16 cellular contexts compared by ENCODE assay signal in genomic region chr20:20201124-20201523, GRCh38.
DNase-seq lines count a peak whose midpoint lies in the region; FAIRE-seq and TF ChIP-seq lines count a peak whose summit lies in the region.
"Had no signal": no experiment of that assay in that cellular context is flagged by ENCODE, and none has a peak within 500 bp of the region (broad histone marks: within the 10 kb centered on the region; RNA-seq: fewer than 3 reads in every experiment).

No MANE protein-coding gene starts in this region.

- FAIRE-seq in GM12891 (lab: Jason Lieb, UNC) (no peak), urothelium cell line (lab: Jason Lieb, UNC) (no peak)
- FAIRE-seq: G401.6 had no signal

- H3K4me1 Mint-ChIP-seq in glutamatergic neuron (ENCODE audit: low read depth, unreplicated experiment) = peaks cover 53% of the 10 kb centered on the region

- no peak for TF ChIP-seq CTCF in glutamatergic neuron (IDR thresholded peaks at IDR 0.05; ENCODE audit: partially characterized antibody, unreplicated experiment)

- H3K27ac Mint-ChIP-seq in glutamatergic neuron (ENCODE audit: unreplicated experiment) = peak overlapping the region; percentile 75
- H3K27ac Mint-ChIP-seq: HFFc6 had no signal

- H3K9me3 Mint-ChIP-seq in glutamatergic neuron (ENCODE audit: unreplicated experiment) = peaks cover 1% of the 10 kb centered on the region
- H3K9me3 Mint-ChIP-seq: HFFc6 had no signal

- peaks cover 5% of the 10 kb centered on the region for H3K27me3 Mint-ChIP-seq in glutamatergic neuron (ENCODE audit: unreplicated experiment)

- no peak overlapping the region for H3K4me3 Mint-ChIP-seq in glutamatergic neuron (ENCODE audit: unreplicated experiment)
- H3K4me3 Mint-ChIP-seq: HFFc6 had no signal

- DNase-seq in DMS 273 (lab: John Stamatoyannopoulos, UW; ENCODE audit: unreplicated experiment) (peak; percentile 37), DMS 273 treated with DMSO at 0.1 percent for 48 hours (lab: John Stamatoyannopoulos, UW) (no peak), GM12891 (ENCODE audit: insufficient read length, low spot score) (no peak), NCI-H69 (lab: John Stamatoyannopoulos, UW) (peak; percentile 36), glutamatergic neuron (no peak), urothelium cell line (ENCODE audit: low spot score) (no peak), D341Med (ENCODE audit: low spot score) (no peak), amniotic stem cell (lab: John Stamatoyannopoulos, UW) (no peak)
- DNase-seq: C1 segment of cervical spinal cord, Caco-2, DMS79, HFFc6, KG1, NCI-H1417, NCI-H510A treated with DMSO at 0.1 percent for 48 hours had no signal

- no peak for TF ChIP-seq POLR2A in GM12891 (IDR thresholded peaks at IDR 0.05; ENCODE audit: low read depth, low read length)

- H3K36me3 Mint-ChIP-seq in glutamatergic neuron (ENCODE audit: unreplicated experiment) = peaks cover 3% of the 10 kb centered on the region

TF ChIP-seq in GM12891, 5 proteins besides CTCF, POLR2A, EP300 and RAD21:
- TF ChIP-seq PAX5 (IDR thresholded peaks at IDR 0.05; ENCODE audit: insufficient read depth, low read length, severe bottlenecking) (no peak), SPI1 (IDR thresholded peaks at IDR 0.05; ENCODE audit: low read depth, low read length) (peak; percentile 60; the same call in 1 of the 2 replicates)

Comparison
In these comparisons a context has a peak if more than half of its experiments do, and no peak if none do; other contexts are left out.
1. DNase-seq: peak in DMS 273 (single experiment) and NCI-H69 (single experiment); none in DMS 273 treated with DMSO at 0.1 percent for 48 hours (single experiment), GM12891 (single experiment), glutamatergic neuron (single experiment), urothelium cell line (single experiment), D341Med (single experiment) and amniotic stem cell (single experiment).